In genomic region chr2:177265386-177265690, GRCh38 we compare ENCODE assay signal across 1 cellular context.
TF ChIP-seq lines count a peak whose summit lies in the region.

No MANE protein-coding gene starts in this region.

TF ChIP-seq in WTC11, 78 proteins besides CTCF, POLR2A, EP300 and RAD21 (continued from another document):
- TF ChIP-seq ZBTB43 (CRISPR knock-in tag; IDR thresholded peaks at IDR 0.05) = no peak
- TF ChIP-seq ZNF138 (CRISPR knock-in tag; conservative IDR thresholded peaks at IDR 0.05) = no peak
- TF ChIP-seq SP1 (CRISPR knock-in tag; conservative IDR thresholded peaks at IDR 0.05) = no peak
- TF ChIP-seq ETV6 (CRISPR knock-in tag; IDR thresholded peaks at IDR 0.05) = no peak
- no peak for TF ChIP-seq E2F1 (CRISPR knock-in tag; IDR thresholded peaks at IDR 0.05)
- no peak for TF ChIP-seq JUN (CRISPR knock-in tag; IDR thresholded peaks at IDR 0.05)
- TF ChIP-seq TCF7 (CRISPR knock-in tag; IDR thresholded peaks at IDR 0.05; ENCODE audit: low read depth) = no peak
- no peak for TF ChIP-seq CREB1 (CRISPR knock-in tag; IDR thresholded peaks at IDR 0.05)
- TF ChIP-seq EMX1 (CRISPR knock-in tag; IDR thresholded peaks at IDR 0.05) = no peak
- TF ChIP-seq ERG (CRISPR knock-in tag; IDR thresholded peaks at IDR 0.05) = no peak
- TF ChIP-seq NFYB (CRISPR knock-in tag; conservative IDR thresholded peaks at IDR 0.05; ENCODE audit: low read depth) = no peak
